Comparison of ENCODE assay signal across 7 cellular contexts in the genomic region with DNA sequence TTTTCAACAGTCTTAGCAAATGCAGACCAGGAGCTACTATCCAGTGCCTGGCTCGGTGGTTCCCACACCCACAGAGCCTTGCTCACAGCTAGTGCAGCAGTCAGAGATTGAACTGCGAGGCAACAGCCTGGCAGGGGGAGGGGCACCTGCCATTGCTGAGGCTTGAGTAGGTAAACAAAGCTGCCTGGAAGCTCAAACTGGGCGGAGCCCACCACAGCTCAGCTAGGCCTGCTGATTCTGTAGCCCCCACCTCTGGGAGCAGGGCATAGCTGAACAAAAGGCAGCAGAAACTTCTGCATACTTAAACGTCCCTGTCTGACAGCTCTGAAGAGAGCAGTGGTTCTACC. TPM values are rescaled to one million over a fixed set of nuclear protein-coding genes. Genes with fewer than 3 reads are reported as not detected.
DNase-seq lines count a peak whose midpoint lies in the region; TF ChIP-seq lines count a peak whose summit lies in the region.
"Not testable (repeated sequence)": the region's sequence is repeated elsewhere in the genome, so short reads cannot be mapped to it uniquely, and the experiment has no call there.

No MANE protein-coding gene starts in this region.

- H3K27ac Mint-ChIP-seq in endodermal cell: not testable (repeated sequence)

- H3K4me1 ChIP-seq in endodermal cell (ENCODE audit: control insufficient read depth, insufficient read depth, low read length); hepatocyte (ENCODE audit: insufficient read depth); mucosa of rectum (ENCODE audit: control insufficient read depth in 2 of 2, insufficient read depth in 2 of 2, low read length in 2 of 2): not testable (repeated sequence)

- H3K9me3 Mint-ChIP-seq in endodermal cell: peaks cover 50% of the 10 kb centered on the region

- H3K4me3 Mint-ChIP-seq in endodermal cell: not testable (repeated sequence)

- not testable (repeated sequence) for H2AFZ ChIP-seq in hepatocyte

- H3K27me3 ChIP-seq in endodermal cell (ENCODE audit: control insufficient read depth, insufficient read depth, low read length, poor library complexity, severe bottlenecking); hepatocyte; mucosa of rectum (ENCODE audit: control insufficient read depth in 2 of 2, insufficient read depth in 2 of 2, low read length in 2 of 2): not testable (repeated sequence)

- not testable (repeated sequence) for H3K27ac ChIP-seq in endodermal cell (ENCODE audit: low read depth, low read length)
- H3K27ac ChIP-seq in hepatocyte (peak overlapping the region; percentile 62), mucosa of rectum (ENCODE audit: low read depth in 2 of 2, low read length in 2 of 2) (peak overlapping the region; percentile 76 to 88)

- H3K36me3 ChIP-seq in endodermal cell (ENCODE audit: control insufficient read depth, insufficient read depth, low read length); hepatocyte (replicated peaks; ENCODE audit: insufficient read depth, low read depth); mucosa of rectum (ENCODE audit: control insufficient read depth in 2 of 2, insufficient read depth in 2 of 2, low read length in 2 of 2): not testable (repeated sequence)

- not testable (repeated sequence) for H3K4me3 ChIP-seq in endodermal cell (ENCODE audit: low read length); hepatocyte
- H3K4me3 ChIP-seq in mucosa of rectum (ENCODE audit: low read length in 2 of 2): peak overlapping the region; percentile 14 to 39

- not testable (repeated sequence) for H3K4me1 Mint-ChIP-seq in endodermal cell

- WGBS in endodermal cell (ENCODE audit: insufficient coverage in 1 of 2, insufficient read length in 1 of 2), 2 experiments: 73 to 83% methylated on average over 3 to 4 of the region's 4 CpGs
- 68% methylated on average over 4 of the region's 4 CpGs for whole genome bisulfite sequencing in hepatocyte (ENCODE audit: low lambda C conversion rate, missing lambda C conversion rate)

- not testable (repeated sequence) for H3K36me3 Mint-ChIP-seq in endodermal cell (ENCODE audit: low read depth)

- peaks cover 38% of the 10 kb centered on the region for H3K27me3 Mint-ChIP-seq in endodermal cell (ENCODE audit: insufficient read depth)

- not testable (repeated sequence) for TF ChIP-seq CTCF in endodermal cell (conservative IDR thresholded peaks at IDR 0.05); hepatocyte (IDR thresholded peaks at IDR 0.05; ENCODE audit: poor library complexity)

- not testable (repeated sequence) for H3K79me2 ChIP-seq in hepatocyte

- H4K20me1 ChIP-seq in hepatocyte (ENCODE audit: insufficient read depth, poor library complexity, severe bottlenecking): not testable (repeated sequence)

- H3K9me2 ChIP-seq in hepatocyte (replicated peaks; ENCODE audit: insufficient read depth): not testable (repeated sequence)

- H3K4me2 ChIP-seq in hepatocyte: not testable (repeated sequence)

- H3K9ac ChIP-seq in endodermal cell (ENCODE audit: extremely low read depth, low read length, poor library complexity, severe bottlenecking): not testable (repeated sequence)
- H3K9ac ChIP-seq in mucosa of rectum (ENCODE audit: low read depth in 1 of 2, low read length in 2 of 2): peak overlapping the region in 1 of 2 donors; percentile 50

- H3K9me3 ChIP-seq in endodermal cell (ENCODE audit: control insufficient read depth, low read length); hepatocyte (ENCODE audit: low read depth); mucosa of rectum (ENCODE audit: control insufficient read depth in 2 of 2, low read length in 2 of 2): not testable (repeated sequence)

- DNase-seq in COLO668 (lab: John Stamatoyannopoulos, UW; ENCODE audit: unreplicated experiment) (peak; percentile 37), HT-29 (ENCODE audit: low spot score) (peak; percentile 67), NCI-H748 (lab: John Stamatoyannopoulos, UW; ENCODE audit: unreplicated experiment) (peak; percentile 57), UCSD-AML1 (lab: John Stamatoyannopoulos, UW; ENCODE audit: unreplicated experiment) (peak; percentile 23), endodermal cell (peak; percentile 57), hepatocyte (ENCODE audit: low spot score) (peak; percentile 30)

RNA-seq across cellular contexts. Expression of gene DLAT, which starts 19.1 kb away (rescaled TPM):
- 37.2 and 42.4 TPM in 2 replicates for total RNA-seq in HT-29 (2014; rRNA removed; shearing (Covaris generic))
- 10 to 100 TPM; 46.1 to 53.2 TPM for total RNA-seq in endodermal cell
- 43.6 TPM for polyA plus RNA-seq in endodermal cell (2013, experiment 1 of 2)
- 41.4 TPM for polyA plus RNA-seq in endodermal cell (2013, experiment 2 of 2)
- total RNA-seq in hepatocyte: 40.5 and 42.1 TPM in 2 replicates
- 27.9 and 32.7 TPM in 2 replicates for polyA plus RNA-seq in hepatocyte
